Comparison of ENCODE assay signal across 14 cellular contexts in genomic region chrX:40300286-40300890, GRCh38.
DNase-seq lines count a peak whose midpoint lies in the region; ATAC-seq, FAIRE-seq and TF ChIP-seq lines count a peak whose summit lies in the region.
"Had no signal": no experiment of that assay in that cellular context is flagged by ENCODE, and none has a peak within 500 bp of the region (broad histone marks: within the 10 kb centered on the region; RNA-seq: fewer than 3 reads in every experiment).

No MANE protein-coding gene starts in this region.

- WGBS in HepG2 (ENCODE audit: low lambda C conversion rate): 19% methylated on average over 5 of the region's 15 CpGs
- WGBS in right lobe of liver (ENCODE audit: insufficient coverage, low coverage, low lambda C conversion rate, missing lambda C conversion rate): 72% methylated on average over 11 of the region's 15 CpGs

- peak overlapping the region; percentile 63 for H3K27ac Mint-ChIP-seq in activated B cell treated with CpG ODN at 0.5 μM for 24 hours
- H3K27ac Mint-ChIP-seq: T-helper 1 cell treated with Interleukin-12 subunit alpha and Interleukin-12 subunit beta and Interleukin-4 antibody, amounts not matched to agents 30 μg/mL and 1 μg/mL, for 36 hours had no signal

- H3K36me3 Mint-ChIP-seq in activated B cell treated with CpG ODN at 0.5 μM for 24 hours (ENCODE audit: low read depth): no peaks in the 10 kb centered on the region

- no peaks in the 10 kb centered on the region for H3K79me2 ChIP-seq in HepG2 (ENCODE audit: insufficient read depth, low read length)

- in situ Hi-C loops in HepG2 (cut with HindIII; ENCODE audit: extremely low pct_ligation_motif_present, low pct_unique_long_range_greater_than_20kb): no loop called here

- no peak overlapping the region for H3K27ac ChIP-seq in HepG2 (ENCODE audit: extremely low read length, insufficient read depth, low read length)
- no peak overlapping the region for H3K27ac ChIP-seq in right lobe of liver
- H3K27ac ChIP-seq: gastroesophageal sphincter, skin epidermis, thyroid gland had no signal

- TF ChIP-seq RAD21 in HepG2 (CRISPR knock-in tag; IDR thresholded peaks at IDR 0.05): no peak

- peak; percentile 3 for DNase-seq in HepG2 (ENCODE audit: low spot score)
- no peak for DNase-seq in right lobe of liver
- DNase-seq in GM18507 (ENCODE audit: extremely low spot score, insufficient read length, low read depth): no peak
- DNase-seq in activated B cell treated with CpG ODN at 0.5 μM for 24 hours: no peak
- DNase-seq in stimulated activated CD8-positive, alpha-beta memory T cell treated with anti-CD3 and anti-CD28 coated beads, Interleukin-4, amount 100 ng/mL, for 48 hours: peak; percentile 34
- no peak for DNase-seq in NOMO-1 treated with dmso at 0.1 percent for 144 hours (lab: John Stamatoyannopoulos, UW; ENCODE audit: unreplicated experiment)
- no peak for DNase-seq in RCC 7860 (ENCODE audit: low spot score)
- DNase-seq: central memory CD4-positive, alpha-beta T cell; thyroid gland had no signal

- no peak overlapping the region for H3K4me3 ChIP-seq in HepG2 (replicated peaks in 1 of 3; ENCODE audit: insufficient read depth in 1 of 3, low read depth in 2 of 3, low read length in 3 of 3)
- no peak overlapping the region for H3K4me3 ChIP-seq in right lobe of liver
- H3K4me3 ChIP-seq: gastroesophageal sphincter, skin epidermis, thyroid gland had no signal

- H4K20me1 ChIP-seq in HepG2 (ENCODE audit: insufficient read depth, low read length): no peaks in the 10 kb centered on the region

- H3K4me1 Mint-ChIP-seq in activated B cell treated with CpG ODN at 0.5 μM for 24 hours: peaks cover 35% of the 10 kb centered on the region

- H3K4me2 ChIP-seq in HepG2 (ENCODE audit: low read depth, low read length): no peak overlapping the region

- CTCF ChIA-PET in HepG2 (lab: Yijun Ruan, JAX; ENCODE audit: low intra/inter-chr PET ratio, low total read pairs): no interaction called here
- CTCF ChIA-PET in activated B cell treated with CpG ODN at 0.5 μM for 24 hours (lab: Charles Lee): no interaction called here

- H2AFZ ChIP-seq in HepG2 (ENCODE audit: low read length): no peak overlapping the region

- H3K9me3 Mint-ChIP-seq in activated B cell treated with CpG ODN at 0.5 μM for 24 hours: no peaks in the 10 kb centered on the region
- H3K9me3 Mint-ChIP-seq: T-helper 1 cell treated with Interleukin-12 subunit alpha and Interleukin-12 subunit beta and Interleukin-4 antibody, amounts not matched to agents 30 μg/mL and 1 μg/mL, for 36 hours had no signal

- TF ChIP-seq POLR2A in HepG2 (IDR thresholded peaks at IDR 0.05; ENCODE audit: insufficient read depth in 1 of 2, low read depth in 2 of 2, low read length in 2 of 2) (no peak), right lobe of liver (IDR thresholded peaks at IDR 0.05) (no peak)

- H3K9me3 ChIP-seq in HepG2 (ENCODE audit: low read length) (no peaks in the 10 kb centered on the region), right lobe of liver (no peaks in the 10 kb centered on the region)
- H3K9me3 ChIP-seq: gastroesophageal sphincter, thyroid gland had no signal

- POLR2A ChIA-PET in HepG2 (lab: Yijun Ruan, JAX) (no interaction called here), activated B cell treated with CpG ODN at 0.5 μM for 24 hours (lab: Charles Lee) (interaction anchor here (1.1 to 2.0 kb wide), 4 partner anchors 124 to 203 kb away, joined by 3 to 18 read pairs (median 5); no protein-coding TSS in a partner anchor)

- H3K36me3 ChIP-seq in HepG2 (replicated peaks in 1 of 2; ENCODE audit: control insufficient read depth in 1 of 2, insufficient read depth in 2 of 2, low read length in 2 of 2) (no peaks in the 10 kb centered on the region), right lobe of liver (no peaks in the 10 kb centered on the region)
- H3K36me3 ChIP-seq: gastroesophageal sphincter, thyroid gland had no signal

- intact Hi-C loops in HepG2 (cut with micrococcal nuclease; ENCODE audit: unreplicated experiment) (no loop called here), right lobe of liver (cut with DNase I) (no loop called here), activated B cell treated with CpG ODN at 0.5 μM for 24 hours (cut with micrococcal nuclease) (loop anchor here (2.0 kb wide), 1 partner anchor 132 kb away; no protein-coding TSS in a partner anchor)

- ATAC-seq in HepG2 (no peak), right lobe of liver (no peak), activated B cell treated with CpG ODN at 0.5 μM for 24 hours (ENCODE audit: low read depth) (peak; percentile 65), GM18907 (IDR thresholded peaks at IDR 0.05; ENCODE audit: unreplicated experiment) (no peak)
- ATAC-seq: gastroesophageal sphincter had no signal

- FAIRE-seq in HepG2 (lab: Jason Lieb, UNC) (no peak), GM18507 (lab: Jason Lieb, UNC) (peak; percentile 76), RCC 7860 (lab: Jason Lieb, UNC) (no peak)
- FAIRE-seq: endothelial cell of umbilical vein had no signal

- H3K4me3 Mint-ChIP-seq in activated B cell treated with CpG ODN at 0.5 μM for 24 hours: no peak overlapping the region
- H3K4me3 Mint-ChIP-seq: T-helper 1 cell treated with Interleukin-12 subunit alpha and Interleukin-12 subunit beta and Interleukin-4 antibody, amounts not matched to agents 30 μg/mL and 1 μg/mL, for 36 hours had no signal

- H3K27me3 ChIP-seq in HepG2 (ENCODE audit: control insufficient read depth in 1 of 2, insufficient read depth in 2 of 2, low read length in 2 of 2) (peaks cover 2 to 6% of the 10 kb centered on the region in 2 experiments; a peak in 3 of 5 replicates), right lobe of liver (peaks cover 0 to 7% of the 10 kb centered on the region in 2 donors)
- H3K27me3 ChIP-seq: gastroesophageal sphincter, thyroid gland had no signal

- TF ChIP-seq CTCF in HepG2 (CRISPR knock-in tag; IDR thresholded peaks at IDR 0.05) (no peak), right lobe of liver (IDR thresholded peaks at IDR 0.05) (no peak), activated B cell treated with CpG ODN at 0.5 μM for 24 hours (IDR thresholded peaks at IDR 0.05) (no peak)

- H3K9ac ChIP-seq in HepG2 (ENCODE audit: insufficient read depth, low read depth, low read length): no peak overlapping the region

- no peaks in the 10 kb centered on the region for H3K27me3 Mint-ChIP-seq in activated B cell treated with CpG ODN at 0.5 μM for 24 hours

- BruUV-seq in HepG2 (replicated peaks; lab: Mats Ljungman, UMichigan): no TSS peak

- H3K4me1 ChIP-seq in HepG2 (ENCODE audit: insufficient read depth, low read length): no peaks in the 10 kb centered on the region
- no peaks in the 10 kb centered on the region for H3K4me1 ChIP-seq in right lobe of liver
- H3K4me1 ChIP-seq: gastroesophageal sphincter, thyroid gland had no signal

- no peak for TF ChIP-seq EP300 in HepG2 (IDR thresholded peaks at IDR 0.05; ENCODE audit: low read depth in 2 of 2, low read length in 2 of 2)
- no peak for TF ChIP-seq EP300 in HepG2 (CRISPR knock-in tag; IDR thresholded peaks at IDR 0.05; ENCODE audit: borderline replicate concordance)

TF ChIP-seq in HepG2, 621 proteins besides CTCF, POLR2A, EP300 and RAD21:
- TF ChIP-seq ZNF460 (CRISPR knock-in tag; IDR thresholded peaks at IDR 0.05; ENCODE audit: borderline replicate concordance): no peak
- no peak for TF ChIP-seq FIP1L1 (IDR thresholded peaks at IDR 0.05; ENCODE audit: borderline replicate concordance, insufficient read depth, low read depth, low read length)
- no peak for TF ChIP-seq MAZ (IDR thresholded peaks at IDR 0.05; ENCODE audit: borderline replicate concordance, low read depth, low read length)
- TF ChIP-seq MAZ (CRISPR knock-in tag; IDR thresholded peaks at IDR 0.05; ENCODE audit: low read depth): no peak
- TF ChIP-seq RERE (CRISPR knock-in tag; IDR thresholded peaks at IDR 0.05; ENCODE audit: low read depth): no peak

Comparison
In these comparisons a context has a peak if more than half of its experiments do, and no peak if none do; other contexts are left out.
1. DNase-seq: peak in HepG2 (single experiment) and stimulated activated CD8-positive, alpha-beta memory T cell treated with anti-CD3 and anti-CD28 coated beads, Interleukin-4, amount 100 ng/mL, for 48 hours (single experiment); none in right lobe of liver (0 of 3), GM18507 (single experiment), activated B cell treated with CpG ODN at 0.5 μM for 24 hours (single experiment), NOMO-1 treated with dmso at 0.1 percent for 144 hours (single experiment) and RCC 7860 (single experiment).